1 cellular context compared by ENCODE assay signal in the genomic region with DNA sequence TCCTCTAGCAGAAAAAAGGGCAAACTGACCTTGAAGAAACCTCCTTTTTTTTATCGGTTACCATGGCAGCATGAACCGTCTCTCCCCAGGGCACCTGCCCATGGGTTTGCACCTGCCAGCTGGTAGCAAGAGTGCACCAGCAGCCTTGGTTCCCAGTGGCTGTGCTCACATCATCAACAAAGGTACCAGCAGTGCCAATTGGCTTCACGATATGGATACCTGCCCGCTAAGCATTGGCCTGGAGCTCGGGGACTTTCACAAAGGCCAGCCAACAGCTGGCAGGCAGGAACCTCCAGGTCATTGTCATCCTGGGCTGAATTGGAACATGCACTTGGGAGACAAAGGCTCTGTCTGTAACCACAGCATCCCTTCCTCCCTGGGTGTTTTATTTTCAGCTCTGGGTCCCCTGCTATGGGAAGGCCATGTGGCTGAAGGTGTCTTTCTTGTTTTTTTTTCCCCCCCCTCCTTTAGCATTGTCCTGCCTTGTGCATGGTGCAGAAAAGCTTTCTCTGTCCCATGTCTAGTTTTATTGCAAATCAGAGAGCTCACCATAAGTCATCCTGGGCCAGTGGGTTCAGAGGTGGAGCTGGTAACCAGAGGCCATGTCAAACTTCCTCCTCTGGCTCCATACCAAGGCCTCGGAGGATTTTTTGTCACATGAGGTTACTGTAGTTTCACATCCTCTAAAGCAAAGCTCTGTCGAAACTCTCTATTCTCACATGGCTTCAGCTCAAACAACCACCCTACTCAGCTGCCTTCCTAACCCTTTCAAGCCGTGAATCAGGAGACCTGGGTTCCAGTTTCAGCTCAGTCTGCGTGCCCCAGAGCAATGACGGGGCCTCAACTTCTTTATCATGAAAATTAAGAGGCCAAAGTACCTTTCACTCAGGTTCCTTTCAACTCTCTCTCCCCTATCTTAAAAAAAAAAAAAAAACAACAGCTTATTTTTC.
A peak's percentile ranks its signal among the peaks of the same experiment; 100 is the strongest.
TF ChIP-seq lines count a peak whose summit lies in the region.

No MANE protein-coding gene starts in this region.

TF ChIP-seq in GM12878, 131 proteins besides CTCF, POLR2A, EP300 and RAD21 (continued from another document):
- TF ChIP-seq, protein P1, sequence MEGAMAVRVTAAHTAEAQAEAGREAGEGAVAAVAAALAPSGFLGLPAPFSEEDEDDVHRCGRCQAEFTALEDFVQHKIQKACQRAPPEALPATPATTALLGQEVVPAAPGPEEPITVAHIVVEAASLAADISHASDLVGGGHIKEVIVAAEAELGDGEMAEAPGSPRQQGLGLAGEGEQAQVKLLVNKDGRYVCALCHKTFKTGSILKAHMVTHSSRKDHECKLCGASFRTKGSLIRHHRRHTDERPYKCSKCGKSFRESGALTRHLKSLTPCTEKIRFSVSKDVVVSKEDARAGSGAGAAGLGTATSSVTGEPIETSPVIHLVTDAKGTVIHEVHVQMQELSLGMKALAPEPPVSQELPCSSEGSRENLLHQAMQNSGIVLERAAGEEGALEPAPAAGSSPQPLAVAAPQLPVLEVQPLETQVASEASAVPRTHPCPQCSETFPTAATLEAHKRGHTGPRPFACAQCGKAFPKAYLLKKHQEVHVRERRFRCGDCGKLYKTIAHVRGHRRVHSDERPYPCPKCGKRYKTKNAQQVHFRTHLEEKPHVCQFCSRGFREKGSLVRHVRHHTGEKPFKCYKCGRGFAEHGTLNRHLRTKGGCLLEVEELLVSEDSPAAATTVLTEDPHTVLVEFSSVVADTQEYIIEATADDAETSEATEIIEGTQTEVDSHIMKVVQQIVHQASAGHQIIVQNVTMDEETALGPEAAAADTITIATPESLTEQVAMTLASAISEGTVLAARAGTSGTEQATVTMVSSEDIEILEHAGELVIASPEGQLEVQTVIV (IDR thresholded peaks at IDR 0.05; ENCODE audit: borderline replicate concordance, partially characterized antibody): no peak
- TF ChIP-seq MTA3 (IDR thresholded peaks at IDR 0.05; ENCODE audit: borderline replicate concordance, low read length): no peak
- TF ChIP-seq, protein P2, sequence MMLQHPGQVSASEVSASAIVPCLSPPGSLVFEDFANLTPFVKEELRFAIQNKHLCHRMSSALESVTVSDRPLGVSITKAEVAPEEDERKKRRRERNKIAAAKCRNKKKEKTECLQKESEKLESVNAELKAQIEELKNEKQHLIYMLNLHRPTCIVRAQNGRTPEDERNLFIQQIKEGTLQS (IDR thresholded peaks at IDR 0.05; ENCODE audit: borderline replicate concordance, extremely low read depth, low read depth, low read length): no peak
- TF ChIP-seq, protein P3, sequence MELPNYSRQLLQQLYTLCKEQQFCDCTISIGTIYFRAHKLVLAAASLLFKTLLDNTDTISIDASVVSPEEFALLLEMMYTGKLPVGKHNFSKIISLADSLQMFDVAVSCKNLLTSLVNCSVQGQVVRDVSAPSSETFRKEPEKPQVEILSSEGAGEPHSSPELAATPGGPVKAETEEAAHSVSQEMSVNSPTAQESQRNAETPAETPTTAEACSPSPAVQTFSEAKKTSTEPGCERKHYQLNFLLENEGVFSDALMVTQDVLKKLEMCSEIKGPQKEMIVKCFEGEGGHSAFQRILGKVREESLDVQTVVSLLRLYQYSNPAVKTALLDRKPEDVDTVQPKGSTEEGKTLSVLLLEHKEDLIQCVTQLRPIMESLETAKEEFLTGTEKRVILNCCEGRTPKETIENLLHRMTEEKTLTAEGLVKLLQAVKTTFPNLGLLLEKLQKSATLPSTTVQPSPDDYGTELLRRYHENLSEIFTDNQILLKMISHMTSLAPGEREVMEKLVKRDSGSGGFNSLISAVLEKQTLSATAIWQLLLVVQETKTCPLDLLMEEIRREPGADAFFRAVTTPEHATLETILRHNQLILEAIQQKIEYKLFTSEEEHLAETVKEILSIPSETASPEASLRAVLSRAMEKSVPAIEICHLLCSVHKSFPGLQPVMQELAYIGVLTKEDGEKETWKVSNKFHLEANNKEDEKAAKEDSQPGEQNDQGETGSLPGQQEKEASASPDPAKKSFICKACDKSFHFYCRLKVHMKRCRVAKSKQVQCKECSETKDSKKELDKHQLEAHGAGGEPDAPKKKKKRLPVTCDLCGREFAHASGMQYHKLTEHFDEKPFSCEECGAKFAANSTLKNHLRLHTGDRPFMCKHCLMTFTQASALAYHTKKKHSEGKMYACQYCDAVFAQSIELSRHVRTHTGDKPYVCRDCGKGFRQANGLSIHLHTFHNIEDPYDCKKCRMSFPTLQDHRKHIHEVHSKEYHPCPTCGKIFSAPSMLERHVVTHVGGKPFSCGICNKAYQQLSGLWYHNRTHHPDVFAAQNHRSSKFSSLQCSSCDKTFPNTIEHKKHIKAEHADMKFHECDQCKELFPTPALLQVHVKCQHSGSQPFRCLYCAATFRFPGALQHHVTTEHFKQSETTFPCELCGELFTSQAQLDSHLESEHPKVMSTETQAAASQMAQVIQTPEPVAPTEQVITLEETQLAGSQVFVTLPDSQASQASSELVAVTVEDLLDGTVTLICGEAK (IDR thresholded peaks at IDR 0.05; ENCODE audit: borderline replicate concordance): no peak
- TF ChIP-seq CBX3 (IDR thresholded peaks at IDR 0.05; ENCODE audit: borderline replicate concordance, low read depth): no peak
- TF ChIP-seq SMAD5 (IDR thresholded peaks at IDR 0.05; ENCODE audit: low read depth): no peak
- 0 out of 3 replicates have a peak, but pooled peaks have one; percentile 14 for TF ChIP-seq POU2F2 (IDR thresholded peaks at IDR 0.05; ENCODE audit: borderline replicate concordance, low read depth, low read length)
- no peak for TF ChIP-seq SUZ12 (IDR thresholded peaks at IDR 0.05; ENCODE audit: unreplicated experiment)
- TF ChIP-seq, protein P4, sequence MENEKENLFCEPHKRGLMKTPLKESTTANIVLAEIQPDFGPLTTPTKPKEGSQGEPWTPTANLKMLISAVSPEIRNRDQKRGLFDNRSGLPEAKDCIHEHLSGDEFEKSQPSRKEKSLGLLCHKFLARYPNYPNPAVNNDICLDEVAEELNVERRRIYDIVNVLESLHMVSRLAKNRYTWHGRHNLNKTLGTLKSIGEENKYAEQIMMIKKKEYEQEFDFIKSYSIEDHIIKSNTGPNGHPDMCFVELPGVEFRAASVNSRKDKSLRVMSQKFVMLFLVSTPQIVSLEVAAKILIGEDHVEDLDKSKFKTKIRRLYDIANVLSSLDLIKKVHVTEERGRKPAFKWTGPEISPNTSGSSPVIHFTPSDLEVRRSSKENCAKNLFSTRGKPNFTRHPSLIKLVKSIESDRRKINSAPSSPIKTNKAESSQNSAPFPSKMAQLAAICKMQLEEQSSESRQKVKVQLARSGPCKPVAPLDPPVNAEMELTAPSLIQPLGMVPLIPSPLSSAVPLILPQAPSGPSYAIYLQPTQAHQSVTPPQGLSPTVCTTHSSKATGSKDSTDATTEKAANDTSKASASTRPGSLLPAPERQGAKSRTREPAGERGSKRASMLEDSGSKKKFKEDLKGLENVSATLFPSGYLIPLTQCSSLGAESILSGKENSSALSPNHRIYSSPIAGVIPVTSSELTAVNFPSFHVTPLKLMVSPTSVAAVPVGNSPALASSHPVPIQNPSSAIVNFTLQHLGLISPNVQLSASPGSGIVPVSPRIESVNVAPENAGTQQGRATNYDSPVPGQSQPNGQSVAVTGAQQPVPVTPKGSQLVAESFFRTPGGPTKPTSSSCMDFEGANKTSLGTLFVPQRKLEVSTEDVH (IDR thresholded peaks at IDR 0.05; ENCODE audit: low read depth, partially characterized antibody): no peak
- no peak for TF ChIP-seq ZNF622 (IDR thresholded peaks at IDR 0.05)
- TF ChIP-seq, protein P5, sequence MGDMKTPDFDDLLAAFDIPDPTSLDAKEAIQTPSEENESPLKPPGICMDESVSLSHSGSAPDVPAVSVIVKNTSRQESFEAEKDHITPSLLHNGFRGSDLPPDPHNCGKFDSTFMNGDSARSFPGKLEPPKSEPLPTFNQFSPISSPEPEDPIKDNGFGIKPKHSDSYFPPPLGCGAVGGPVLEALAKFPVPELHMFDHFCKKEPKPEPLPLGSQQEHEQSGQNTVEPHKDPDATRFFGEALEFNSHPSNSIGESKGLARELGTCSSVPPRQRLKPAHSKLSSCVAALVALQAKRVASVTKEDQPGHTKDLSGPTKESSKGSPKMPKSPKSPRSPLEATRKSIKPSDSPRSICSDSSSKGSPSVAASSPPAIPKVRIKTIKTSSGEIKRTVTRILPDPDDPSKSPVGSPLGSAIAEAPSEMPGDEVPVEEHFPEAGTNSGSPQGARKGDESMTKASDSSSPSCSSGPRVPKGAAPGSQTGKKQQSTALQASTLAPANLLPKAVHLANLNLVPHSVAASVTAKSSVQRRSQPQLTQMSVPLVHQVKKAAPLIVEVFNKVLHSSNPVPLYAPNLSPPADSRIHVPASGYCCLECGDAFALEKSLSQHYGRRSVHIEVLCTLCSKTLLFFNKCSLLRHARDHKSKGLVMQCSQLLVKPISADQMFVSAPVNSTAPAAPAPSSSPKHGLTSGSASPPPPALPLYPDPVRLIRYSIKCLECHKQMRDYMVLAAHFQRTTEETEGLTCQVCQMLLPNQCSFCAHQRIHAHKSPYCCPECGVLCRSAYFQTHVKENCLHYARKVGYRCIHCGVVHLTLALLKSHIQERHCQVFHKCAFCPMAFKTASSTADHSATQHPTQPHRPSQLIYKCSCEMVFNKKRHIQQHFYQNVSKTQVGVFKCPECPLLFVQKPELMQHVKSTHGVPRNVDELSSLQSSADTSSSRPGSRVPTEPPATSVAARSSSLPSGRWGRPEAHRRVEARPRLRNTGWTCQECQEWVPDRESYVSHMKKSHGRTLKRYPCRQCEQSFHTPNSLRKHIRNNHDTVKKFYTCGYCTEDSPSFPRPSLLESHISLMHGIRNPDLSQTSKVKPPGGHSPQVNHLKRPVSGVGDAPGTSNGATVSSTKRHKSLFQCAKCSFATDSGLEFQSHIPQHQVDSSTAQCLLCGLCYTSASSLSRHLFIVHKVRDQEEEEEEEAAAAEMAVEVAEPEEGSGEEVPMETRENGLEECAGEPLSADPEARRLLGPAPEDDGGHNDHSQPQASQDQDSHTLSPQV (IDR thresholded peaks at IDR 0.05): no peak
- TF ChIP-seq RAD51 (IDR thresholded peaks at IDR 0.05): peak; percentile 87
- no peak for TF ChIP-seq GATAD2B (conservative IDR thresholded peaks at IDR 0.05; ENCODE audit: low read depth)
- no peak for TF ChIP-seq EGR1 (IDR thresholded peaks at IDR 0.05; ENCODE audit: borderline replicate concordance in 1 of 2, low read depth in 2 of 2, low read length in 2 of 2)
- TF ChIP-seq ZZZ3 (IDR thresholded peaks at IDR 0.05; ENCODE audit: control insufficient read depth, insufficient read length, low read depth): no peak
- TF ChIP-seq SRF (IDR thresholded peaks at IDR 0.05; ENCODE audit: low read depth in 2 of 2, low read length in 2 of 2): 0 out of 4 replicates have a peak, but pooled peaks of 1 of the 2 experiments have one; percentile 53
- peak; percentile 93 for TF ChIP-seq IKZF1 (conservative IDR thresholded peaks at IDR 0.05)
- TF ChIP-seq NFIC (IDR thresholded peaks at IDR 0.05; ENCODE audit: low read depth, low read length): peak; percentile 88
- TF ChIP-seq FOXM1 (IDR thresholded peaks at IDR 0.05; ENCODE audit: low read depth, low read length): peak; percentile 16; the same call in 1 of the 2 replicates
- peak; percentile 36; the same call in 1 of the 2 replicates for TF ChIP-seq STAT3 (IDR thresholded peaks at IDR 0.05; ENCODE audit: low read depth, low read length)
- no peak for TF ChIP-seq KDM1A (IDR thresholded peaks at IDR 0.05; ENCODE audit: borderline replicate concordance)
- TF ChIP-seq BCL11A (IDR thresholded peaks at IDR 0.05; ENCODE audit: low read depth, low read length): peak; percentile 86
- no peak for TF ChIP-seq KLF5 (IDR thresholded peaks at IDR 0.05; ENCODE audit: partially characterized antibody)
- TF ChIP-seq WRNIP1 (IDR thresholded peaks at IDR 0.05; ENCODE audit: borderline replicate concordance, low read depth, low read length): 0 out of 2 replicates have a peak, but pooled peaks have one; percentile 72
- peak; percentile 60; the same call in 1 of the 2 replicates for TF ChIP-seq TCF12 (IDR thresholded peaks at IDR 0.05; ENCODE audit: low read depth, low read length)
- peak; percentile 96 for TF ChIP-seq DPF2 (IDR thresholded peaks at IDR 0.05)
- peak; percentile 26; the same call in 1 of the 2 replicates for TF ChIP-seq TCF7 (IDR thresholded peaks at IDR 0.05; ENCODE audit: borderline replicate concordance)
- TF ChIP-seq YY1 (IDR thresholded peaks at IDR 0.05; ENCODE audit: low read depth, low read length): peak; percentile 59; the same call in 1 of the 2 replicates
- no peak for TF ChIP-seq NR2C2 (IDR thresholded peaks at IDR 0.05; ENCODE audit: borderline replicate concordance, control insufficient read depth, insufficient read length, low read depth)
- peak; percentile 18 for TF ChIP-seq SMARCA5 (IDR thresholded peaks at IDR 0.05)
- peak; percentile 36; the same call in 1 of the 2 replicates for TF ChIP-seq MYB (IDR thresholded peaks at IDR 0.05; ENCODE audit: borderline replicate concordance, low read depth, low read length)
- no peak for TF ChIP-seq SREBF2 (IDR thresholded peaks at IDR 0.05; ENCODE audit: low read length)
- 0 out of 2 replicates have a peak, but pooled peaks have one; percentile 33 for TF ChIP-seq CBX5 (IDR thresholded peaks at IDR 0.05; ENCODE audit: low read depth)
- no peak for TF ChIP-seq NRF1 (conservative IDR thresholded peaks at IDR 0.05; ENCODE audit: low read depth, low read length)
- no peak for TF ChIP-seq BRCA1 (IDR thresholded peaks at IDR 0.05; ENCODE audit: low read depth, low read length)
- TF ChIP-seq ZNF274 (IDR thresholded peaks at IDR 0.05; ENCODE audit: insufficient read depth, insufficient read length): no peak
- TF ChIP-seq CREB1 (IDR thresholded peaks at IDR 0.05; ENCODE audit: low read depth): peak; percentile 14; the same call in 1 of the 2 replicates
- TF ChIP-seq FOS (IDR thresholded peaks at IDR 0.05; ENCODE audit: borderline replicate concordance, extremely low read depth, insufficient read length): no peak
- no peak for TF ChIP-seq NFXL1 (IDR thresholded peaks at IDR 0.05; ENCODE audit: borderline replicate concordance)
- TF ChIP-seq GABPA (IDR thresholded peaks at IDR 0.05; ENCODE audit: low read depth): no peak; the same call in 1 of the 2 replicates
- no peak for TF ChIP-seq EZH2 (IDR thresholded peaks at IDR 0.05; ENCODE audit: borderline replicate concordance, control insufficient read depth, low read depth, low read length)
- no peak for TF ChIP-seq YBX1 (IDR thresholded peaks at IDR 0.05)
